ENCODE assay signal across 18 cellular contexts in genomic region chr3:37499061-37499785, GRCh38. TPM values are rescaled to one million over a fixed set of nuclear protein-coding genes. Genes with fewer than 3 reads are reported as not detected.
DNase-seq lines count a peak whose midpoint lies in the region; ATAC-seq and TF ChIP-seq lines count a peak whose summit lies in the region.
"Had no signal": no experiment of that assay in that cellular context is flagged by ENCODE, and none has a peak within 500 bp of the region (broad histone marks: within the 10 kb centered on the region; RNA-seq: fewer than 3 reads in every experiment).

No MANE protein-coding gene starts in this region.

- H3K36me3 ChIP-seq in rectal smooth muscle tissue (ENCODE audit: control insufficient read depth, insufficient read depth, low read length) = no peaks in the 10 kb centered on the region
- no peaks in the 10 kb centered on the region for H3K36me3 ChIP-seq in colonic mucosa

- DNase-seq in NCI-H82 (lab: John Stamatoyannopoulos, UW) = peak; percentile 4
- no peak for DNase-seq in NCI-H82 treated with DMSO at 0.1 percent for 48 hours (lab: John Stamatoyannopoulos, UW; ENCODE audit: unreplicated experiment)
- DNase-seq in Ammon's horn (ENCODE audit: low spot score) = peak; percentile 31
- no peak for DNase-seq in nucleus accumbens (lab: John Stamatoyannopoulos, UW)
- no peak for DNase-seq in colonic mucosa
- DNase-seq: 8988T; CD8-positive, alpha-beta memory T cell; GDM1; NCI-H1105 treated with DMSO at 0.1 percent for 48 hours; NCI-H1694 treated with DMSO at 0.1 percent for 48 hours; NCI-H526 treated with DMSO at 0.1 percent for 48 hours; NK-92 treated with Interleukin-12 subunit alpha and Interleukin-12 subunit beta, amount 100 ng/mL, for 24 hours; OCI-M1 had no signal

- H3K9ac ChIP-seq in rectal smooth muscle tissue (ENCODE audit: low read length) = peak overlapping the region; percentile 3
- no peak overlapping the region for H3K9ac ChIP-seq in colonic mucosa (ENCODE audit: low read depth in 2 of 2, low read length in 2 of 2)

- H3K4me1 ChIP-seq in rectal smooth muscle tissue (ENCODE audit: control insufficient read depth, insufficient read depth, low read length) = no peaks in the 10 kb centered on the region
- H3K4me1 ChIP-seq in colonic mucosa = no peaks in the 10 kb centered on the region

- no peak for TF ChIP-seq CTCF in colonic mucosa (IDR thresholded peaks at IDR 0.05)

- H3K9me3 ChIP-seq in colonic mucosa = no peaks in the 10 kb centered on the region

- ATAC-seq in GM18505 (IDR thresholded peaks at IDR 0.05; ENCODE audit: unreplicated experiment) = no peak
- ATAC-seq: GM12878, GM23338 had no signal

- no peaks in the 10 kb centered on the region for H3K27me3 ChIP-seq in rectal smooth muscle tissue (ENCODE audit: control insufficient read depth, insufficient read depth, low read length)
- no peaks in the 10 kb centered on the region for H3K27me3 ChIP-seq in colonic mucosa

- H3K27ac ChIP-seq in angular gyrus (ENCODE audit: low read depth, low read length) = peak overlapping the region; percentile 20
- no peak overlapping the region for H3K27ac ChIP-seq in rectal smooth muscle tissue (ENCODE audit: low read depth, low read length)
- no peak overlapping the region for H3K27ac ChIP-seq in colonic mucosa

- no peak overlapping the region for H3K4me3 ChIP-seq in rectal smooth muscle tissue (ENCODE audit: low read length)
- H3K4me3 ChIP-seq in colonic mucosa = no peak overlapping the region
- H3K4me3 ChIP-seq: GM12878, GM23338 had no signal

- intact Hi-C loops in colonic mucosa (cut with DNase I) = no loop called here

- no peak for TF ChIP-seq POLR2A in GM18505 (IDR thresholded peaks at IDR 0.05; ENCODE audit: borderline replicate concordance, extremely low read depth, insufficient read depth, insufficient read length)

RNA-seq across cellular contexts. Expression of gene ITGA9, which starts 47.3 kb away (rescaled TPM):
- total RNA-seq in colonic mucosa = 1 to 10 TPM; 2.9 to 9.1 TPM

Comparison
In these comparisons a context has a peak if more than half of its experiments do, and no peak if none do; other contexts are left out.
1. DNase-seq: peak in NCI-H82 (single experiment) and Ammon's horn (single experiment); none in NCI-H82 treated with DMSO at 0.1 percent for 48 hours (single experiment), nucleus accumbens (0 of 56) and colonic mucosa (single experiment).